1 cellular context compared by ENCODE assay signal in genomic region chr11:61007383-61007970, GRCh38.
TF ChIP-seq lines count a peak whose summit lies in the region.

No MANE protein-coding gene starts in this region.

TF ChIP-seq in H1, 55 proteins besides CTCF, POLR2A, EP300 and RAD21 (continued from another document):
- TF ChIP-seq USF2 (IDR thresholded peaks at IDR 0.05; ENCODE audit: low read length): no peak
- no peak for TF ChIP-seq SP2 (IDR thresholded peaks at IDR 0.05; ENCODE audit: low read length)
- TF ChIP-seq FOSL1 (IDR thresholded peaks at IDR 0.05; ENCODE audit: insufficient read depth, low read depth, low read length): no peak
- TF ChIP-seq EZH2 (IDR thresholded peaks at IDR 0.05; ENCODE audit: low read depth, low read length, severe bottlenecking): peak; percentile 51
- no peak for TF ChIP-seq BACH1 (IDR thresholded peaks at IDR 0.05; ENCODE audit: low read length)
- TF ChIP-seq CBX8 (IDR thresholded peaks at IDR 0.05; ENCODE audit: borderline replicate concordance, low read depth, low read length): no peak
- no peak for TF ChIP-seq TAF7 (optimal IDR thresholded peaks at IDR 0.05; ENCODE audit: borderline replicate concordance, low read depth, low read length)
- TF ChIP-seq TBP (IDR thresholded peaks at IDR 0.05; ENCODE audit: low read depth, low read length): no peak
- no peak for TF ChIP-seq YY1 (IDR thresholded peaks at IDR 0.05; ENCODE audit: low read depth, low read length)
- TF ChIP-seq KDM4A (IDR thresholded peaks at IDR 0.05; ENCODE audit: low read depth, low read length, severe bottlenecking): peak; percentile 81
- no peak for TF ChIP-seq SIRT6 (IDR thresholded peaks at IDR 0.05; ENCODE audit: low read length)
- TF ChIP-seq SRF (IDR thresholded peaks at IDR 0.05; ENCODE audit: low read depth, low read length): no peak
- no peak for TF ChIP-seq BCL11A (IDR thresholded peaks at IDR 0.05; ENCODE audit: low read depth in 2 of 2, low read length in 2 of 2)
- TF ChIP-seq JUND (IDR thresholded peaks at IDR 0.05; ENCODE audit: low read length): no peak
- no peak for TF ChIP-seq SP4 (IDR thresholded peaks at IDR 0.05; ENCODE audit: low read length)
- no peak for TF ChIP-seq SP1 (IDR thresholded peaks at IDR 0.05; ENCODE audit: low read depth, low read length)
- no peak for TF ChIP-seq ZNF274 (IDR thresholded peaks at IDR 0.05; ENCODE audit: borderline replicate concordance, extremely low read depth, low read length)
- TF ChIP-seq CTBP2 (IDR thresholded peaks at IDR 0.05; ENCODE audit: borderline replicate concordance, insufficient read depth, insufficient read length, low read length): no peak
- TF ChIP-seq CHD1 (IDR thresholded peaks at IDR 0.05; ENCODE audit: low read depth, low read length): no peak
- no peak for TF ChIP-seq MAFK (IDR thresholded peaks at IDR 0.05; ENCODE audit: low read depth, low read length)
- no peak for TF ChIP-seq RXRA (IDR thresholded peaks at IDR 0.05; ENCODE audit: insufficient read depth, low read depth, low read length)
- TF ChIP-seq SUZ12 (IDR thresholded peaks at IDR 0.05; ENCODE audit: low read length): peak; percentile 54; the same call in 1 of the 2 replicates
- TF ChIP-seq RNF2 (IDR thresholded peaks at IDR 0.05; ENCODE audit: borderline replicate concordance, low read depth, low read length, missing control alignments, poor library complexity, severe bottlenecking): no peak
- TF ChIP-seq NRF1 (IDR thresholded peaks at IDR 0.05; ENCODE audit: low read depth, low read length): no peak
- 0 out of 2 replicates have a peak, but pooled peaks have one; percentile 29 for TF ChIP-seq MAX (IDR thresholded peaks at IDR 0.05)
